ENCODE assay signal across 19 cellular contexts in the genomic region with DNA sequence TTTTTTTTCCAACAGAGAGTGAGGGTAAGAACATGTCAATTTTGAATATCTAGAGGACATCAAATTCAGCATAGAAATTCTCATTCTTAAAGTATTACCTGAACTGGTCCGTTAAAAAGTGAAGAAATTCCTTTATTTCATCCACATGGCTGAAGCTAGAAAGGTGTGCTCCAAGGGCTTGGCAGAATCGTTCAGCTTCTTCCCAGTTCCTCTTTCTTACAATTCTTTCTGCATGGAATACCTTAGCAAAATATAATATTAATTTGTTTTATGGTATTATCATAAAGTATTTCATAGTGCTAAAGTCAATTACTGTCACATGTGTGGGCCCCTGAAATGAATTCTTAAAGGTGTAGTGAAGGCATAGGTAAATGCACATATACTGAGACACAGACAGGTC. TPM values are rescaled to one million over a fixed set of nuclear protein-coding genes. Genes with fewer than 3 reads are reported as not detected.
"Had no signal": no experiment of that assay in that cellular context is flagged by ENCODE, and none has a peak within 500 bp of the region (broad histone marks: within the 10 kb centered on the region; RNA-seq: fewer than 3 reads in every experiment).

No MANE protein-coding gene starts in this region.

- H3K4me1 Mint-ChIP-seq: T-cell had no signal

- H3K4me3 Mint-ChIP-seq: IgD-negative memory B cell, T-cell had no signal

- H3K9me3 Mint-ChIP-seq: IgD-negative memory B cell had no signal

- H3K27me3 Mint-ChIP-seq: IgD-negative memory B cell, T-cell had no signal

- ATAC-seq: PC-3, T-cell had no signal

- DNase-seq: NCI-H1092 treated with DMSO at 0.1 percent for 48 hours, NCI-H1436, NCI-H1694, NCI-H187 treated with DMSO at 0.1 percent for 48 hours, NCI-H2029 treated with DMSO at 0.1 percent for 48 hours, NCI-H2171, NCI-H226, NCI-H446, NCI-H510A, NCI-H524 treated with DMSO at 0.1 percent for 48 hours, NCI-H774, PC-3, SHP77, SK-N-SH, SW 1271, T-cell had no signal

RNA-seq across cellular contexts. Expression of a gene that starts 32.2 kb away (rescaled TPM):
- total RNA-seq: OCI-LY7, PC-3, SK-MEL-5 had no signal
